24 cellular contexts compared by ENCODE assay signal in the genomic region with DNA sequence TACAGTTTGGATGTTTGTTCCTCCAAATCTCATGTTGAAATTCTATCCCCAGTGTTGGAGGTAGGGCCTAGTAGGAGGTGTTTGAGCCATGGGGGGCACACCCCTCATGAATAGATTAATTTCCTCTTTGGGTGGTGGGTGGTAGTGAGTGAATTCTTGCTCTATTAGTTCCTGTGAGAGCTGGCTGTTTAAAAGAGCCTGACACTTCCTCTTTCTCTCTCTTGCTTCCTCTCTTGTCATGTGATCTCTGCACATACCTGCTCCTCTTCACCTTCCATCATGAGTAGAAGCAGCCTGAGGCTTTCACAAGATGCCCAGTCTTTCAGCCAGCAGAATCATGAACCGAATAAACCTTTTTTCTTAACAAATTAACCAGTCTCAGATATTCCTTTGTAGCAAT.
"Had no signal": no experiment of that assay in that cellular context is flagged by ENCODE, and none has a peak within 500 bp of the region (broad histone marks: within the 10 kb centered on the region; RNA-seq: fewer than 3 reads in every experiment).

No MANE protein-coding gene starts in this region.

- FAIRE-seq: endometrium, frontal cortex, small intestine had no signal

- H3K36me3 ChIP-seq: left lung, neural progenitor cell, right lobe of liver, suprapubic skin, transverse colon, upper lobe of right lung, uterus had no signal

- H3K79me2 ChIP-seq: hepatocyte had no signal

- H3K4me2 ChIP-seq: hepatocyte, neural progenitor cell had no signal

- H3K4me1 ChIP-seq: left lung, neural progenitor cell, right lobe of liver, suprapubic skin, transverse colon, upper lobe of right lung, uterus had no signal

- H2AFZ ChIP-seq: hepatocyte, neural progenitor cell, parathyroid adenoma had no signal

- H3K9ac ChIP-seq: neural progenitor cell, parathyroid adenoma had no signal

- H3K9me3 ChIP-seq: left lung, right lobe of liver, suprapubic skin, transverse colon, upper lobe of right lung, uterus had no signal

- DNase-seq: dermis blood vessel endothelial cell; effector memory CD8-positive, alpha-beta T cell; erythroblast; head of caudate nucleus; left cardiac atrium; left lung; mesenchymal stem cell; midbrain; naive thymus-derived CD4-positive, alpha-beta T cell; right lobe of liver; small intestine; stimulated activated CD4-positive, alpha-beta T cell treated with anti-CD3 and anti-CD28 coated beads, Interleukin-15, amount 100 ng/mL, for 24 hours; stimulated activated CD4-positive, alpha-beta T cell treated with anti-CD3 and anti-CD28 coated beads, Interleukin-2, amount 100 ng/mL, for 48 hours; stimulated activated naive B cell treated with anti-CD40 and anti-IgM and Interleukin-4, amounts not matched to agents 10 μg/mL and 1 μg/mL and 100 μg/mL, for 72 hours; transverse colon; upper lobe of right lung; uterus had no signal

- H3K27me3 ChIP-seq: hepatocyte, neural progenitor cell, right lobe of liver, transverse colon, upper lobe of right lung, uterus had no signal

- ATAC-seq: effector memory CD8-positive, alpha-beta T cell; left cardiac atrium; left lung; naive thymus-derived CD4-positive, alpha-beta T cell; right lobe of liver; upper lobe of right lung had no signal

- H3K4me3 ChIP-seq: coronary artery, hepatocyte, left lung, neural progenitor cell, right lobe of liver, suprapubic skin, transverse colon, upper lobe of right lung, uterus had no signal

- H3K27ac ChIP-seq: coronary artery, hepatocyte, left lung, neural progenitor cell, parathyroid adenoma, right lobe of liver, suprapubic skin, transverse colon, upper lobe of right lung, uterus had no signal
